ENCODE assay signal across 7 cellular contexts in the genomic region with DNA sequence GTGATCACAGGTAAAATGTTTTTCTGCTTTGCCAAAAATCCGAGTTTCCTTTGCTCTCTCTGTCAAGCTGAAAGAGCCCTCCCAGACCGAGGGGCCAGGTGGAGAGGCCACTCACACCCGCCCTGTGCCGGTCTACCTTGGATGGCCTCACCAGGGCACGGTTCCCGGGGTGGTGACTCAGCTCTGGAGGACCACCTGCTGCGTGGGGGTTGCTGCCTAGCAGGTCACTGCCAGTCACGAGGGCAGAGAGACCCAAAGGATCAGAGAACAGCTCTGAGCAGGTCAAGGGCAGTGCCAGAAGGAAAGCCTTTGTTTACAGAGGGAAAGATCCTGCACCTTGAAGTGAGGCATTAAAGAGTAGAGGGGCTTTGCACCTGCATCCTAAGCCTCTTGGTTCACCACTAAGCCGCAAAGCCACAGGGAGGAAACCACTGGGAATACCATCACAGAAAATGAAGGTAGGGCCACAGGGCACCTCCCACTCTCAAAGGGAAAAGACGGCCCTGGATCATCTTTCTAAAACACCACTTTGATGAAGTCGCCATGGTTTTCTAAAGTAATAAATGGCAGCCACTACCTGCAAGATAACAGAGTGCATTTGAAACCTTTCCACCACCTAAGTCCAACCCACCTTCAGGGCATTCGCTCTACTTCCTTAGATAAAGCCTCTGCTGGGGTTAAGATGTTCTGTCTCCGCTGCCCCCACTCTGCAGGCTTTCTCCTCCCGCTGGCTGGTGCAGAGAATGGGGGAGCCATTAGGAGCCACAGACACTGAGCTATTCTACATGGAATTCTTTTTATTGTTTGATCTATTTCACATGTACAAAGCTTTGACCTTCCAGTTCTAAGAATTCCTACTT.
DNase-seq lines count a peak whose midpoint lies in the region; ATAC-seq, FAIRE-seq and TF ChIP-seq lines count a peak whose summit lies in the region.

No MANE protein-coding gene starts in this region.

- no peak for TF ChIP-seq POLR2A in esophagus squamous epithelium (IDR thresholded peaks at IDR 0.05)
- no peak for TF ChIP-seq POLR2A in prostate gland (IDR thresholded peaks at IDR 0.05)
- no peak for TF ChIP-seq POLR2A in GM12891 (IDR thresholded peaks at IDR 0.05; ENCODE audit: low read depth, low read length)

- 41 to 55% methylated on average over 6 to 7 of the region's 14 CpGs for WGBS in esophagus squamous epithelium, 2 donors
- WGBS in prostate gland, result 55% methylated on average over 13 of the region's 14 CpGs

- H3K27me3 ChIP-seq in esophagus squamous epithelium (no peaks in the 10 kb centered on the region), prostate gland (replicated peaks; ENCODE audit: insufficient read depth) (no peaks in the 10 kb centered on the region)

- peak; percentile 11 for ATAC-seq in SK-N-SH treated with all-trans-retinoic acid at 6 μM for 48 hours
- ATAC-seq in GM18858 (IDR thresholded peaks at IDR 0.05; ENCODE audit: unreplicated experiment), result no peak

- intact Hi-C loops in esophagus squamous epithelium (cut with DNase I), result no loop called here
- intact Hi-C loops in prostate gland (cut with DNase I), result loop anchor here (5.0 to 10.0 kb wide), 4 partner anchors 118 to 530 kb away; no protein-coding TSS in a partner anchor

- H3K4me1 Mint-ChIP-seq in nephron progenitor cell, result peaks cover 71% of the 10 kb centered on the region

- H3K27ac Mint-ChIP-seq in nephron progenitor cell, result no peak overlapping the region

- H3K27me3 Mint-ChIP-seq in nephron progenitor cell (ENCODE audit: low read depth, poor library complexity), result peaks cover 3% of the 10 kb centered on the region

- H3K4me1 ChIP-seq in esophagus squamous epithelium (peaks cover 50 to 95% (median 80%) of the 10 kb centered on the region in 3 donors), prostate gland (replicated peaks) (no peaks in the 10 kb centered on the region)

- H3K9me3 ChIP-seq in esophagus squamous epithelium (no peaks in the 10 kb centered on the region), prostate gland (no peaks in the 10 kb centered on the region)

- no peak for TF ChIP-seq CTCF in esophagus squamous epithelium (IDR thresholded peaks at IDR 0.05)
- no peak for TF ChIP-seq CTCF in prostate gland (IDR thresholded peaks at IDR 0.05)
- TF ChIP-seq CTCF in nephron progenitor cell (IDR thresholded peaks at IDR 0.05), result no peak

- peaks cover 0 to 46% (median 0%) of the 10 kb centered on the region in 3 donors for H3K36me3 ChIP-seq in esophagus squamous epithelium
- peaks cover 0 to 10% of the 10 kb centered on the region in 2 donors for H3K36me3 ChIP-seq in prostate gland

- no peaks in the 10 kb centered on the region for H3K36me3 Mint-ChIP-seq in nephron progenitor cell (ENCODE audit: low read depth)

- H3K27ac ChIP-seq in esophagus squamous epithelium (peak overlapping the region; percentile 44 to 88 (median 80)), prostate gland (peak overlapping the region; percentile 51 to 53)

- peaks cover 9% of the 10 kb centered on the region for H3K9me3 Mint-ChIP-seq in nephron progenitor cell

- H3K4me3 ChIP-seq in esophagus squamous epithelium, result no peak overlapping the region
- no peak overlapping the region for H3K4me3 ChIP-seq in prostate gland

- peak; percentile 80 for DNase-seq in HT-29 (ENCODE audit: low spot score)
- DNase-seq in esophagus squamous epithelium (lab: John Stamatoyannopoulos, UW), result no peak
- no peak for DNase-seq in prostate gland (ENCODE audit: low spot score)
- DNase-seq in GM12891 (ENCODE audit: insufficient read length, low spot score), result no peak
- DNase-seq in nephron progenitor cell, result no peak

- FAIRE-seq in GM12891 (lab: Jason Lieb, UNC), result no peak

- H3K4me3 Mint-ChIP-seq in nephron progenitor cell, result no peak overlapping the region

TF ChIP-seq in SK-N-SH treated with all-trans-retinoic acid at 6 μM for 48 hours, 23 proteins besides CTCF, POLR2A, EP300 and RAD21:
- TF ChIP-seq GLIS3 (CRISPR knock-in tag; IDR thresholded peaks at IDR 0.05) (0 out of 2 replicates have a peak, but pooled peaks have one; percentile 33), CREB5 (CRISPR knock-in tag; IDR thresholded peaks at IDR 0.05; ENCODE audit: low read depth) (no peak), CSDC2 (CRISPR knock-in tag; IDR thresholded peaks at IDR 0.05) (peak; percentile 84), TOX (CRISPR knock-in tag; IDR thresholded peaks at IDR 0.05; ENCODE audit: borderline replicate concordance) (no peak), ZFP3 (CRISPR knock-in tag; IDR thresholded peaks at IDR 0.05) (peak; percentile 70), ZNF70 (CRISPR knock-in tag; IDR thresholded peaks at IDR 0.05) (no peak)
- TF ChIP-seq, protein P1, sequence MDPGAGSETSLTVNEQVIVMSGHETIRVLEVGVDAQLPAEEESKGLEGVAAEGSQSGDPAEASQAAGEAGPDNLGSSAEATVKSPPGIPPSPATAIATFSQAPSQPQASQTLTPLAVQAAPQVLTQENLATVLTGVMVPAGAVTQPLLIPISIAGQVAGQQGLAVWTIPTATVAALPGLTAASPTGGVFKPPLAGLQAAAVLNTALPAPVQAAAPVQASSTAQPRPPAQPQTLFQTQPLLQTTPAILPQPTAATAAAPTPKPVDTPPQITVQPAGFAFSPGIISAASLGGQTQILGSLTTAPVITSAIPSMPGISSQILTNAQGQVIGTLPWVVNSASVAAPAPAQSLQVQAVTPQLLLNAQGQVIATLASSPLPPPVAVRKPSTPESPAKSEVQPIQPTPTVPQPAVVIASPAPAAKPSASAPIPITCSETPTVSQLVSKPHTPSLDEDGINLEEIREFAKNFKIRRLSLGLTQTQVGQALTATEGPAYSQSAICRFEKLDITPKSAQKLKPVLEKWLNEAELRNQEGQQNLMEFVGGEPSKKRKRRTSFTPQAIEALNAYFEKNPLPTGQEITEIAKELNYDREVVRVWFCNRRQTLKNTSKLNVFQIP (CRISPR knock-in tag; IDR thresholded peaks at IDR 0.05; ENCODE audit: borderline replicate concordance, low read depth), result no peak

TF ChIP-seq in GM12891, 5 proteins besides CTCF, POLR2A, EP300 and RAD21:
- TF ChIP-seq SPI1 (IDR thresholded peaks at IDR 0.05; ENCODE audit: low read depth, low read length) (no peak), TAF1 (IDR thresholded peaks at IDR 0.05; ENCODE audit: low read depth, low read length) (no peak), POLR2AphosphoS5 (IDR thresholded peaks at IDR 0.05; ENCODE audit: low read depth, low read length) (no peak), POU2F2 (IDR thresholded peaks at IDR 0.05; ENCODE audit: low read depth, low read length) (no peak), PAX5 (IDR thresholded peaks at IDR 0.05; ENCODE audit: insufficient read depth, low read length, severe bottlenecking) (no peak)
